ENCODE assay signal across 9 cellular contexts in genomic region chr2:37656512-37657423, GRCh38. TPM values are rescaled to one million over a fixed set of nuclear protein-coding genes. Genes with fewer than 3 reads are reported as not detected.
DNase-seq lines count a peak whose midpoint lies in the region; ATAC-seq, FAIRE-seq and TF ChIP-seq lines count a peak whose summit lies in the region.
"Had no signal": no experiment of that assay in that cellular context is flagged by ENCODE, and none has a peak within 500 bp of the region (broad histone marks: within the 10 kb centered on the region; RNA-seq: fewer than 3 reads in every experiment).

No MANE protein-coding gene starts in this region.

- ATAC-seq in HG03196 (IDR thresholded peaks at IDR 0.05; ENCODE audit: unreplicated experiment) (no peak), HG02884 (IDR thresholded peaks at IDR 0.05; ENCODE audit: unreplicated experiment) (no peak)

- DNase-seq in GM12892 (ENCODE audit: insufficient read length), result no peak
- peak; percentile 57 for DNase-seq in NCI-H748 treated with DMSO at 0.1 percent for 48 hours (lab: John Stamatoyannopoulos, UW)
- DNase-seq in epithelial cell of prostate (ENCODE audit: low read depth, low spot score), result no peak
- peak; percentile 40 for DNase-seq in renal cortical epithelial cell (ENCODE audit: low read depth)
- DNase-seq in NCI-H1694 treated with DMSO at 0.1 percent for 48 hours (lab: John Stamatoyannopoulos, UW), result no peak
- no peak for DNase-seq in SKM-1 (lab: John Stamatoyannopoulos, UW; ENCODE audit: unreplicated experiment)

- FAIRE-seq in GM12892 (lab: Jason Lieb, UNC), result peak; percentile 14

- TF ChIP-seq POLR2A in GM12892 (IDR thresholded peaks at IDR 0.05; ENCODE audit: low read depth, low read length), result no peak; the same call in 1 of the 2 replicates

- peak overlapping the region; percentile 89 for H3K27ac ChIP-seq in epithelial cell of prostate
- H3K27ac ChIP-seq: SK-N-MC had no signal

RNA-seq across cellular contexts. Expression of gene CDC42EP3, which starts 14.7 kb away (rescaled TPM):
- 56.5 TPM for polyA plus RNA-seq in GM12892 (2012; ENCODE audit: missing spikeins)
- total RNA-seq in renal cortical epithelial cell, result 22.2 and 33.2 TPM in 2 replicates

Comparison
In these comparisons a context has a peak if more than half of its experiments do, and no peak if none do; other contexts are left out.
1. DNase-seq: peak in NCI-H748 treated with DMSO at 0.1 percent for 48 hours (single experiment) and renal cortical epithelial cell (single experiment); none in GM12892 (single experiment), epithelial cell of prostate (single experiment), NCI-H1694 treated with DMSO at 0.1 percent for 48 hours (single experiment) and SKM-1 (single experiment).